Comparison of ENCODE assay signal across 18 cellular contexts in the genomic region with DNA sequence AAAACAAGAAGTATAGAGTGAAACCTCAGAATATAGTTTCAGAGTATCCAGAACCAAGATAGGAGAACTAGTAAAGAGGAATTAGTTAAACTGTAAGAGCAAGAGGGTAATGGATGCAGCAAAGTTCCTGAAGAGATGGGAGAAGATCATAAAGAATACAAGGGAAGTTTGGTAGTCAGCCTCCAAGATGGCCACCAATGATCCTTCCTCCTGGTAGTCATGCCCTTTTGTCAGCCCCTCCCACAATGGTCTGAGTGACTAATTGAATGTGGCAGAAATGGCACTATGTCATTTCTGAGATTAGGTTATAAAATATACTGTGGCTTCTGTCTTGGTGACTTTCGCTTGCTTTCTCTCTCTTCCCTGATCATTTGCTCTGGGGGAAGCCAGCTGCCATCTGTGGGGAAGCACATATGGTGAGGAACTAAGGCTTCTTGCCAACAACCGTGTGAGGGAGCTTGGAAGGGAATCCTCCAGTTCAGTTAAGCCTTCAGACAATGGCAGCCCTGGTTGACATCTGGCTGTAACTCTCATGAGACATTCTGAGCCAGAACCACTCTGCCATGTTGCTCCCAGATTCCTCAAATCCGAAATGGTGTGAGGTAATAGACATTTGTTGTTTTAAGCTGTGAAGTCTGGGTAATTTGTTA. TPM values are rescaled to one million over a fixed set of nuclear protein-coding genes. Genes with fewer than 3 reads are reported as not detected.
DNase-seq lines count a peak whose midpoint lies in the region; ATAC-seq and TF ChIP-seq lines count a peak whose summit lies in the region.
"Had no signal": no experiment of that assay in that cellular context is flagged by ENCODE, and none has a peak within 500 bp of the region (broad histone marks: within the 10 kb centered on the region; RNA-seq: fewer than 3 reads in every experiment).

No MANE protein-coding gene starts in this region.

- H3K36me3 Mint-ChIP-seq in glutamatergic neuron (ENCODE audit: unreplicated experiment): peaks cover 5% of the 10 kb centered on the region
- H3K36me3 Mint-ChIP-seq: brain had no signal

- CTCF ChIA-PET in HCT116 (lab: Charles Lee): no interaction called here

- TF ChIP-seq RAD21 in HCT116 (IDR thresholded peaks at IDR 0.05; ENCODE audit: low read depth): no peak

- H3K36me3 ChIP-seq in HCT116 (ENCODE audit: control insufficient read depth in 1 of 2, insufficient read depth in 2 of 2, low read length in 2 of 2) (no peaks in the 10 kb centered on the region), heart left ventricle (no peaks in the 10 kb centered on the region)
- H3K36me3 ChIP-seq: thyroid gland had no signal

- DNase-seq in DMS 273 (lab: John Stamatoyannopoulos, UW; ENCODE audit: unreplicated experiment): peak; percentile 97
- no peak for DNase-seq in HCT116 (ENCODE audit: low read depth, low spot score)
- peak; percentile 85 for DNase-seq in NCI-H82 (lab: John Stamatoyannopoulos, UW)
- peak; percentile 49 for DNase-seq in glutamatergic neuron
- no peak for DNase-seq in UCSD-AML1 (lab: John Stamatoyannopoulos, UW; ENCODE audit: unreplicated experiment)
- no peak for DNase-seq in heart left ventricle
- DNase-seq: C1 segment of cervical spinal cord, DMS79 treated with DMSO at 0.1 percent for 48 hours, GM23248, NCI-H1048, thyroid gland had no signal

- TF ChIP-seq POLR2A in HCT116 (IDR thresholded peaks at IDR 0.05; ENCODE audit: borderline replicate concordance, extremely low read depth, insufficient read depth, insufficient read length) (no peak), heart left ventricle (IDR thresholded peaks at IDR 0.05) (no peak)

- H3K9me3 ChIP-seq in HCT116 (ENCODE audit: control insufficient read depth in 1 of 2, insufficient read depth in 1 of 2, low read depth in 1 of 2, low read length in 2 of 2): no peaks in the 10 kb centered on the region
- H3K9me3 ChIP-seq in heart left ventricle: peaks cover 0 to 11% (median 0%) of the 10 kb centered on the region in 12 donors
- H3K9me3 ChIP-seq: thyroid gland had no signal

- POLR2A ChIA-PET in HCT116 (lab: Charles Lee): no interaction called here

- no peaks in the 10 kb centered on the region for H3K27me3 ChIP-seq in HCT116 (ENCODE audit: insufficient read depth, low read length)
- H3K27me3 ChIP-seq in heart left ventricle: no peaks in the 10 kb centered on the region
- H3K27me3 ChIP-seq: thyroid gland had no signal

- no peaks in the 10 kb centered on the region for H3K79me2 ChIP-seq in HCT116 (ENCODE audit: insufficient read depth, low read length)
- H3K79me2 ChIP-seq: parathyroid adenoma had no signal

- H4K20me1 ChIP-seq in HCT116 (ENCODE audit: insufficient read depth): no peaks in the 10 kb centered on the region

- H3K9me3 Mint-ChIP-seq in glutamatergic neuron (ENCODE audit: unreplicated experiment): peaks cover 3% of the 10 kb centered on the region

- H3K4me1 Mint-ChIP-seq in glutamatergic neuron (ENCODE audit: low read depth, unreplicated experiment): peaks cover 3% of the 10 kb centered on the region
- H3K4me1 Mint-ChIP-seq: brain had no signal

- no peak overlapping the region for H3K4me3 ChIP-seq in HCT116 (replicated peaks in 1 of 2; ENCODE audit: low read depth in 1 of 2, low read length in 2 of 2)
- H3K4me3 ChIP-seq in heart left ventricle: no peak overlapping the region
- H3K4me3 ChIP-seq: GM23248, skin epidermis, thyroid gland had no signal

- RAD21 ChIA-PET in HCT116 (lab: Charles Lee; ENCODE audit: low non-redundant PET in 1 of 2, low total read pairs in 2 of 2, uncharacterized antibody in 2 of 2, unreplicated experiment in 2 of 2): no interaction called here

- H3K27ac ChIP-seq in HCT116 (ENCODE audit: low read depth, low read length) (no peak overlapping the region), heart left ventricle (peak overlapping the region in 1 of 12 donors; percentile 70)
- H3K27ac ChIP-seq: GM23248, parathyroid adenoma, RWPE1, skin epidermis, thyroid gland had no signal

- BruUV-seq in HCT116 (replicated peaks; lab: Mats Ljungman, UMichigan): no TSS peak

- ATAC-seq in HCT116 (no peak), heart left ventricle (no peak), GM19397 (IDR thresholded peaks at IDR 0.05; ENCODE audit: unreplicated experiment) (no peak)

- H3K27me3 Mint-ChIP-seq in glutamatergic neuron (ENCODE audit: unreplicated experiment): peaks cover 2% of the 10 kb centered on the region
- H3K27me3 Mint-ChIP-seq: activated naive CD4-positive, alpha-beta T cell treated with anti-CD3 and anti-CD28 coated beads, Interleukin-2, amount 50 U/mL, for 24 hours; brain had no signal

- H3K9ac ChIP-seq in HCT116 (ENCODE audit: low read length): no peak overlapping the region
- H3K9ac ChIP-seq: GM23248, parathyroid adenoma had no signal

- H3K4me3 Mint-ChIP-seq in glutamatergic neuron (ENCODE audit: unreplicated experiment): no peak overlapping the region
- H3K4me3 Mint-ChIP-seq: activated naive CD4-positive, alpha-beta T cell treated with anti-CD3 and anti-CD28 coated beads, Interleukin-2, amount 50 U/mL, for 24 hours; brain; T-helper 1 cell treated with Interleukin-12 subunit alpha and Interleukin-12 subunit beta and Interleukin-4 antibody, amounts not matched to agents 30 μg/mL and 1 μg/mL, for 36 hours had no signal

- no peaks in the 10 kb centered on the region for H3K4me1 ChIP-seq in HCT116 (ENCODE audit: control insufficient read depth in 1 of 2, insufficient read depth in 2 of 2, low read length in 2 of 2)
- H3K4me1 ChIP-seq in heart left ventricle: peaks cover 0 to 4% (median 0%) of the 10 kb centered on the region in 12 donors
- H3K4me1 ChIP-seq: thyroid gland had no signal

- TF ChIP-seq CTCF in HCT116 (IDR thresholded peaks at IDR 0.05 in 2 of 3, conservative IDR thresholded peaks at IDR 0.05 in 1 of 3; ENCODE audit: borderline replicate concordance in 1 of 3, insufficient read depth in 1 of 3, low read depth in 2 of 3, low read length in 2 of 3) (no peak), glutamatergic neuron (IDR thresholded peaks at IDR 0.05; ENCODE audit: partially characterized antibody, unreplicated experiment) (no peak), heart left ventricle (IDR thresholded peaks at IDR 0.05) (no peak)

- H3K4me2 ChIP-seq in HCT116 (ENCODE audit: low read length): no peak overlapping the region

- intact Hi-C loops in HCT116 (cut with micrococcal nuclease) (no loop called here), heart left ventricle (cut with DNase I) (no loop called here)

- 63 to 76% (median 69%) methylated on average over 3 of the region's 3 CpGs for WGBS in heart left ventricle, 4 donors

- peak overlapping the region; percentile 70 for H2AFZ ChIP-seq in HCT116 (ENCODE audit: low read depth, low read length, poor library complexity, severe bottlenecking)
- H2AFZ ChIP-seq: GM23248, parathyroid adenoma had no signal

- peak overlapping the region; percentile 97 for H3K27ac Mint-ChIP-seq in glutamatergic neuron (ENCODE audit: unreplicated experiment)
- H3K27ac Mint-ChIP-seq: activated naive CD4-positive, alpha-beta T cell treated with anti-CD3 and anti-CD28 coated beads, Interleukin-2, amount 50 U/mL, for 24 hours; T-helper 1 cell treated with Interleukin-12 subunit alpha and Interleukin-12 subunit beta and Interleukin-4 antibody, amounts not matched to agents 30 μg/mL and 1 μg/mL, for 36 hours had no signal

- H3K9me2 ChIP-seq in HCT116 (ENCODE audit: insufficient read depth): no peaks in the 10 kb centered on the region

TF ChIP-seq in HCT116, 20 proteins besides CTCF, POLR2A, EP300 and RAD21:
- TF ChIP-seq, protein P1, sequence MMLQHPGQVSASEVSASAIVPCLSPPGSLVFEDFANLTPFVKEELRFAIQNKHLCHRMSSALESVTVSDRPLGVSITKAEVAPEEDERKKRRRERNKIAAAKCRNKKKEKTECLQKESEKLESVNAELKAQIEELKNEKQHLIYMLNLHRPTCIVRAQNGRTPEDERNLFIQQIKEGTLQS (IDR thresholded peaks at IDR 0.05): no peak
- TF ChIP-seq SRF (IDR thresholded peaks at IDR 0.05; ENCODE audit: low read depth) (no peak), JUND (IDR thresholded peaks at IDR 0.05) (no peak)
TF ChIP-seq in HCT116: peak in this region for 0.

RNA-seq across cellular contexts. Expression of a gene that starts 55.3 kb away (rescaled TPM):
- total RNA-seq in HCT116 (2021; ENCODE audit: unreplicated experiment) (26.9 TPM), glutamatergic neuron (ENCODE audit: unreplicated experiment) (12.6 TPM), heart left ventricle (10 to 100 TPM in 8 of 9 donors, 1 to 10 TPM in 1; 8.5 to 22.5 (median 16.4) TPM)
- polyA plus RNA-seq in HCT116 (2012): 24.5 and 31.4 TPM in 2 replicates
- polyA plus RNA-seq in heart left ventricle: 10 to 100 TPM; 11.0 to 12.8 TPM

Comparison
In these comparisons a context has a peak if more than half of its experiments do, and no peak if none do; other contexts are left out.
1. DNase-seq: peak in DMS 273 (single experiment), NCI-H82 (single experiment) and glutamatergic neuron (single experiment); none in HCT116 (single experiment), UCSD-AML1 (single experiment) and heart left ventricle (0 of 5).